In genomic region chr5:180589771-180590542, GRCh38 we compare ENCODE assay signal across 13 cellular contexts. TPM values are rescaled to one million over a fixed set of nuclear protein-coding genes. Genes with fewer than 3 reads are reported as not detected.
DNase-seq lines count a peak whose midpoint lies in the region; ATAC-seq and TF ChIP-seq lines count a peak whose summit lies in the region.
"Had no signal": no experiment of that assay in that cellular context is flagged by ENCODE, and none has a peak within 500 bp of the region (broad histone marks: within the 10 kb centered on the region; RNA-seq: fewer than 3 reads in every experiment).

No MANE protein-coding gene starts in this region.

- H3K36me3 Mint-ChIP-seq in GM23338 (ENCODE audit: low read depth): peaks cover 5% of the 10 kb centered on the region; the same call in 1 of the 3 replicates
- H3K36me3 Mint-ChIP-seq in brain: no peaks in the 10 kb centered on the region
- H3K36me3 Mint-ChIP-seq in naive thymus-derived CD4-positive, alpha-beta T cell: peaks cover 0 to 4% (median 0%) of the 10 kb centered on the region in 5 donors

- CTCF ChIA-PET in naive thymus-derived CD4-positive, alpha-beta T cell (lab: Charles Lee): no interaction called here

- H4K20me1 ChIP-seq in GM23338 (replicated peaks; ENCODE audit: insufficient read depth): no peaks in the 10 kb centered on the region

- H3K4me3 Mint-ChIP-seq in GM23338: peak overlapping the region; percentile 63
- peak overlapping the region in 4 of 5 experiments; percentile 34 to 76 (median 56) for H3K4me3 Mint-ChIP-seq in brain
- H3K4me3 Mint-ChIP-seq in naive thymus-derived CD4-positive, alpha-beta T cell: peak overlapping the region in 7 of 10 donors; percentile 12 to 81 (median 50)

- H3K4me1 Mint-ChIP-seq in GM23338 (peaks cover 10% of the 10 kb centered on the region), brain (peaks cover 5% of the 10 kb centered on the region)
- peaks cover 0 to 16% (median 7%) of the 10 kb centered on the region in 7 donors for H3K4me1 Mint-ChIP-seq in naive thymus-derived CD4-positive, alpha-beta T cell

- H3K9me3 ChIP-seq in naive thymus-derived CD4-positive, alpha-beta T cell (ENCODE audit: control insufficient read depth in 2 of 3, low read length in 3 of 3): no peaks in the 10 kb centered on the region
- H3K9me3 ChIP-seq: SJCRH30 had no signal

- H3K36me3 ChIP-seq in GM23338 (ENCODE audit: insufficient read depth): no peaks in the 10 kb centered on the region
- no peaks in the 10 kb centered on the region for H3K36me3 ChIP-seq in naive thymus-derived CD4-positive, alpha-beta T cell (ENCODE audit: control insufficient read depth in 2 of 3, insufficient read depth in 3 of 3, low read length in 3 of 3)
- H3K36me3 ChIP-seq: gastroesophageal sphincter, SJCRH30 had no signal

- ATAC-seq in GM23338: peak; percentile 13
- ATAC-seq in naive thymus-derived CD4-positive, alpha-beta T cell: no peak
- ATAC-seq in left colon: no peak
- ATAC-seq: gastroesophageal sphincter had no signal

- POLR2A ChIA-PET in naive thymus-derived CD4-positive, alpha-beta T cell (lab: Charles Lee): no interaction called here

- H3K27ac Mint-ChIP-seq in GM23338 (no peak overlapping the region), brain (no peak overlapping the region)
- H3K27ac Mint-ChIP-seq in naive thymus-derived CD4-positive, alpha-beta T cell: no peak overlapping the region

- peaks cover 54% of the 10 kb centered on the region for H3K27me3 ChIP-seq in GM23338 (ENCODE audit: insufficient read depth)
- H3K27me3 ChIP-seq in naive thymus-derived CD4-positive, alpha-beta T cell (ENCODE audit: control insufficient read depth in 2 of 2, insufficient read depth in 2 of 2, low read length in 2 of 2): no peaks in the 10 kb centered on the region
- H3K27me3 ChIP-seq: SJCRH30 had no signal

- peak overlapping the region; percentile 60 for H3K4me3 ChIP-seq in GM23338
- H3K4me3 ChIP-seq in naive thymus-derived CD4-positive, alpha-beta T cell (ENCODE audit: low read length): no peak overlapping the region
- H3K4me3 ChIP-seq: SJCRH30 had no signal

- H3K79me2 ChIP-seq in GM23338 (replicated peaks; ENCODE audit: insufficient read depth): no peaks in the 10 kb centered on the region

- H3K4me1 ChIP-seq in GM23338 (ENCODE audit: insufficient read depth): 0 out of 2 replicates have a peak, but pooled peaks cover 6% of the 10 kb centered on the region
- H3K4me1 ChIP-seq in naive thymus-derived CD4-positive, alpha-beta T cell (ENCODE audit: control insufficient read depth in 2 of 2, insufficient read depth in 2 of 2, low read length in 2 of 2): no peaks in the 10 kb centered on the region
- H3K4me1 ChIP-seq: SJCRH30 had no signal

- peak; percentile 24 for DNase-seq in GM23338 (ENCODE audit: low spot score)
- DNase-seq in naive thymus-derived CD4-positive, alpha-beta T cell: no peak
- DNase-seq in KG1 (lab: John Stamatoyannopoulos, UW): no peak
- DNase-seq in foreskin melanocyte: no peak
- no peak for DNase-seq in pons (ENCODE audit: low spot score)
- DNase-seq in left colon: no peak
- DNase-seq: NCI-H187 treated with DMSO at 0.1 percent for 48 hours, occipital lobe, SJCRH30 had no signal

- H3K9me2 ChIP-seq in GM23338 (ENCODE audit: insufficient read depth): no peaks in the 10 kb centered on the region

- peak overlapping the region; percentile 86 for H3K4me2 ChIP-seq in GM23338

- TF ChIP-seq CTCF in C4-2B (conservative IDR thresholded peaks at IDR 0.05): no peak
- no peak for TF ChIP-seq CTCF in GM23338 (conservative IDR thresholded peaks at IDR 0.05; ENCODE audit: low read depth in 2 of 2)
- no peak for TF ChIP-seq CTCF in brain (conservative IDR thresholded peaks at IDR 0.05)

- H3F3A ChIP-seq in GM23338 (replicated peaks; ENCODE audit: low read depth): peaks cover 7% of the 10 kb centered on the region; the same call in 1 of the 2 replicates

- intact Hi-C loops in naive thymus-derived CD4-positive, alpha-beta T cell (cut with micrococcal nuclease): no loop called here
- intact Hi-C loops in left colon (cut with DNase I, micrococcal nuclease): no loop called here

- peaks cover 42% of the 10 kb centered on the region for H3K27me3 Mint-ChIP-seq in GM23338 (ENCODE audit: insufficient read depth, low read depth, poor library complexity)
- peaks cover 45% of the 10 kb centered on the region for H3K27me3 Mint-ChIP-seq in brain
- peaks cover 11 to 45% (median 32%) of the 10 kb centered on the region in 5 donors for H3K27me3 Mint-ChIP-seq in naive thymus-derived CD4-positive, alpha-beta T cell

- peak overlapping the region; percentile 96 for H2AFZ ChIP-seq in GM23338

- peaks cover 3% of the 10 kb centered on the region; the same call in 1 of the 3 replicates for H3K9me3 Mint-ChIP-seq in GM23338
- H3K9me3 Mint-ChIP-seq in brain: peaks cover 0 to 11% (median 3%) of the 10 kb centered on the region in 5 experiments
- peaks cover 0 to 4% (median 0%) of the 10 kb centered on the region in 11 donors for H3K9me3 Mint-ChIP-seq in naive thymus-derived CD4-positive, alpha-beta T cell

- H3K27ac ChIP-seq in C4-2B (peak overlapping the region; percentile 24; the same call in 1 of the 2 replicates), GM23338 (ENCODE audit: low read depth) (no peak overlapping the region)
- H3K27ac ChIP-seq in naive thymus-derived CD4-positive, alpha-beta T cell (ENCODE audit: low read depth, low read length): no peak overlapping the region
- H3K27ac ChIP-seq: gastroesophageal sphincter, SJCRH30 had no signal

TF ChIP-seq in GM23338, 12 proteins besides CTCF, POLR2A, EP300 and RAD21:
- TF ChIP-seq EZH2phosphoT487 (IDR thresholded peaks at IDR 0.05; ENCODE audit: unreplicated experiment) (no peak), EZH2 (IDR thresholded peaks at IDR 0.05; ENCODE audit: low read depth, unreplicated experiment) (peak; percentile 31)

RNA-seq across cellular contexts. Expression of gene SCGB3A1, which starts 1.3 kb away (rescaled TPM):
- total RNA-seq in GM23338 (2014; rRNA removed; shearing (Covaris generic)): not detected in 2 replicates
- not detected in 2 replicates for polyA plus RNA-seq in GM23338 (2016; fragmentation: Nextera tagmentation; extraction: Ambion mirVana)
- polyA plus RNA-seq in brain (ENCODE audit: insufficient read depth, low read depth, low replicate concordance): 0.83 TPM
- 10 to 100 TPM in 1 of 5 experiments, not detected in 4; 24.3 TPM for total RNA-seq in naive thymus-derived CD4-positive, alpha-beta T cell
- not detected for polyA plus RNA-seq in naive thymus-derived CD4-positive, alpha-beta T cell
- not detected for total RNA-seq in left colon
- total RNA-seq: bronchial epithelial cell, occipital lobe, SJCRH30 had no signal

RNA-seq across cellular contexts. Expression of gene FLT4, which starts 59.4 kb away (rescaled TPM):
- total RNA-seq in GM23338 (2014; rRNA removed; shearing (Covaris generic)): 13.8 and 17.3 TPM in 2 replicates
- polyA plus RNA-seq in GM23338 (2016; fragmentation: Nextera tagmentation; extraction: Ambion mirVana) (2.6 and 3.4 TPM in 2 replicates), brain (ENCODE audit: insufficient read depth, low read depth, low replicate concordance) (3.2 TPM)
- 1 to 10 TPM in 4 of 5 experiments, under 1 TPM in 1; 0.53 to 6.0 (median 3.3) TPM for total RNA-seq in naive thymus-derived CD4-positive, alpha-beta T cell
- polyA plus RNA-seq in naive thymus-derived CD4-positive, alpha-beta T cell: under 1 TPM; 0.64 to 0.68 TPM
- 1 to 10 TPM; 3.8 to 4.7 TPM for total RNA-seq in left colon
